ENCODE assay signal across 8 cellular contexts in genomic region chr7:12403287-12404181, GRCh38. TPM values are rescaled to one million over a fixed set of nuclear protein-coding genes. Genes with fewer than 3 reads are reported as not detected.
DNase-seq lines count a peak whose midpoint lies in the region; ATAC-seq and TF ChIP-seq lines count a peak whose summit lies in the region.

TSS of gene VWDE (minus strand) at chr7:12403865. CDS start at chr7:12403716, 149 bp downstream.

- CTCF ChIA-PET in RWPE1 (lab: Yijun Ruan, JAX) = interaction anchor here (0.8 to 2.5 kb wide), 3 partner anchors 13 to 87 kb away, joined by 3 to 11 read pairs (median 3); no protein-coding TSS in a partner anchor

- H3K79me2 ChIP-seq in hepatocyte = no peaks in the 10 kb centered on the region

- H3K4me1 Mint-ChIP-seq in activated naive CD4-positive, alpha-beta T cell treated with anti-CD3 and anti-CD28 coated beads, Interleukin-2, amount 50 U/mL, for 24 hours = peaks cover 22% of the 10 kb centered on the region

- H3K9me2 ChIP-seq in hepatocyte (replicated peaks; ENCODE audit: insufficient read depth) = no peaks in the 10 kb centered on the region

- H3K27ac ChIP-seq in RWPE1 (no peak within 1 kb of the TSS), hepatocyte (no peak within 1 kb of the TSS)

- H3K36me3 Mint-ChIP-seq in activated naive CD4-positive, alpha-beta T cell treated with anti-CD3 and anti-CD28 coated beads, Interleukin-2, amount 50 U/mL, for 24 hours = no peaks in the 10 kb centered on the region

- peak within 1 kb of the TSS; percentile 84 for H2AFZ ChIP-seq in hepatocyte

- peak within 1 kb of the TSS; percentile 90 for H3K4me2 ChIP-seq in hepatocyte

- no peaks in the 10 kb centered on the region for H4K20me1 ChIP-seq in hepatocyte (ENCODE audit: insufficient read depth, poor library complexity, severe bottlenecking)

- H3K36me3 ChIP-seq in hepatocyte (replicated peaks; ENCODE audit: insufficient read depth, low read depth) = no peaks in the 10 kb centered on the region

- POLR2A ChIA-PET in RWPE1 (lab: Yijun Ruan, JAX; ENCODE audit: low non-redundant PET) = no interaction called here

- intact Hi-C loops in sciatic nerve (cut with DNase I) = no loop called here

- no peaks in the 10 kb centered on the region for H3K4me1 ChIP-seq in hepatocyte (ENCODE audit: insufficient read depth)

- peak within 1 kb of the TSS; percentile 63 for H3K4me3 ChIP-seq in Jurkat, Clone E6-1 (ENCODE audit: low read length)
- peak within 1 kb of the TSS; percentile 70 for H3K4me3 ChIP-seq in hepatocyte

- H3K27me3 ChIP-seq in hepatocyte = peaks cover 21% of the 10 kb centered on the region

- TF ChIP-seq CTCF in RWPE1 (conservative IDR thresholded peaks at IDR 0.05; ENCODE audit: low read depth) (no peak), hepatocyte (IDR thresholded peaks at IDR 0.05; ENCODE audit: poor library complexity) (no peak)

- peaks cover 17% of the 10 kb centered on the region for H3K27me3 Mint-ChIP-seq in activated naive CD4-positive, alpha-beta T cell treated with anti-CD3 and anti-CD28 coated beads, Interleukin-2, amount 50 U/mL, for 24 hours

- peak; percentile 84 for DNase-seq in DMS 273 (lab: John Stamatoyannopoulos, UW; ENCODE audit: unreplicated experiment)
- no peak for DNase-seq in DMS 273 treated with DMSO at 0.1 percent for 48 hours (lab: John Stamatoyannopoulos, UW)
- peak; percentile 42 for DNase-seq in Jurkat, Clone E6-1 (ENCODE audit: low read depth, low spot score)
- peak; percentile 42 for DNase-seq in RWPE1 (ENCODE audit: low spot score)
- peak; percentile 55 for DNase-seq in hepatocyte (ENCODE audit: low spot score)
- peak; percentile 59 for DNase-seq in sciatic nerve (ENCODE audit: low spot score)
- DNase-seq in A172 (ENCODE audit: low spot score) = no peak

- WGBS in hepatocyte (ENCODE audit: low lambda C conversion rate, missing lambda C conversion rate) = 2% methylated on average over 46 of the region's 54 CpGs

- H3K9me3 Mint-ChIP-seq in activated naive CD4-positive, alpha-beta T cell treated with anti-CD3 and anti-CD28 coated beads, Interleukin-2, amount 50 U/mL, for 24 hours = peaks cover 2% of the 10 kb centered on the region

- H3K4me3 Mint-ChIP-seq in activated naive CD4-positive, alpha-beta T cell treated with anti-CD3 and anti-CD28 coated beads, Interleukin-2, amount 50 U/mL, for 24 hours = peak within 1 kb of the TSS; percentile 77

- ATAC-seq in sciatic nerve = peak; percentile 65

- H3K27ac Mint-ChIP-seq in activated naive CD4-positive, alpha-beta T cell treated with anti-CD3 and anti-CD28 coated beads, Interleukin-2, amount 50 U/mL, for 24 hours = peak within 1 kb of the TSS; percentile 20

- H3K9me3 ChIP-seq in hepatocyte (ENCODE audit: low read depth) = no peaks in the 10 kb centered on the region

RNA-seq across cellular contexts. Expression of gene VWDE, which starts in this region (rescaled TPM):
- polyA plus RNA-seq in Jurkat, Clone E6-1 (2012; ENCODE audit: insufficient read depth, insufficient read length) = 11.6 TPM
- total RNA-seq in hepatocyte = 0.68 and 2.1 TPM in 2 replicates
- 0.13 TPM in 1 of 2 replicates, not detected in the other for polyA plus RNA-seq in hepatocyte
- 2.8 TPM for total RNA-seq in sciatic nerve
- 0.05 TPM in 1 of 2 replicates, not detected in the other for total RNA-seq in A172 (2014; rRNA removed; shearing (Covaris generic))

Comparison
In these comparisons a context has a peak if more than half of its experiments do, and no peak if none do; other contexts are left out.
1. DNase-seq: peak in DMS 273 (single experiment), Jurkat, Clone E6-1 (single experiment), RWPE1 (single experiment), hepatocyte (single experiment) and sciatic nerve (single experiment); none in DMS 273 treated with DMSO at 0.1 percent for 48 hours (single experiment) and A172 (single experiment).